Comparison of ENCODE assay signal across 8 cellular contexts in genomic region chr1:89454845-89455521, GRCh38.
DNase-seq lines count a peak whose midpoint lies in the region; ATAC-seq and TF ChIP-seq lines count a peak whose summit lies in the region.

No MANE protein-coding gene starts in this region.

- no peaks in the 10 kb centered on the region for H3K36me3 Mint-ChIP-seq in activated CD4-positive, alpha-beta memory T cell treated with anti-CD3 and anti-CD28 coated beads, Interleukin-2, amount 10 ng/mL, durations not matched to agents 7 days and 5 days (ENCODE audit: low read depth)
- H3K36me3 Mint-ChIP-seq in natural killer cell treated with Interleukin-12 subunit alpha and Interleukin-12 subunit beta and Interleukin-15 and Interleukin-18, amount 100 ng/mL, for 72 hours = peaks cover 4% of the 10 kb centered on the region

- H3K36me3 ChIP-seq in thoracic aorta = no peaks in the 10 kb centered on the region

- peak; percentile 75 for TF ChIP-seq CTCF in epithelial cell of proximal tubule (conservative IDR thresholded peaks at IDR 0.05; ENCODE audit: low read depth, low read length)
- TF ChIP-seq CTCF in thoracic aorta (IDR thresholded peaks at IDR 0.05) = peak; percentile 59

- H3K4me3 Mint-ChIP-seq in activated CD4-positive, alpha-beta memory T cell treated with anti-CD3 and anti-CD28 coated beads, Interleukin-2, amount 10 ng/mL, durations not matched to agents 7 days and 5 days = no peak overlapping the region
- H3K4me3 Mint-ChIP-seq in natural killer cell treated with Interleukin-12 subunit alpha and Interleukin-12 subunit beta and Interleukin-15 and Interleukin-18, amount 100 ng/mL, for 72 hours = no peak overlapping the region

- H3K4me3 ChIP-seq in epithelial cell of proximal tubule (ENCODE audit: low read depth, low read length) = no peak overlapping the region
- no peak overlapping the region for H3K4me3 ChIP-seq in thoracic aorta

- H3K4me1 ChIP-seq in thoracic aorta (ENCODE audit: control insufficient read depth in 1 of 2, low read depth in 2 of 2) = no peaks in the 10 kb centered on the region

- no peak overlapping the region for H3K27ac ChIP-seq in thoracic aorta

- H3K27me3 Mint-ChIP-seq in activated CD4-positive, alpha-beta memory T cell treated with anti-CD3 and anti-CD28 coated beads, Interleukin-2, amount 10 ng/mL, durations not matched to agents 7 days and 5 days = peaks cover 45% of the 10 kb centered on the region
- H3K27me3 Mint-ChIP-seq in natural killer cell treated with Interleukin-12 subunit alpha and Interleukin-12 subunit beta and Interleukin-15 and Interleukin-18, amount 100 ng/mL, for 72 hours = peaks cover 22 to 28% of the 10 kb centered on the region in 2 donors

- CTCF ChIA-PET in activated CD4-positive, alpha-beta memory T cell treated with anti-CD3 and anti-CD28 coated beads, Interleukin-2, amount 10 ng/mL, durations not matched to agents 7 days and 5 days (lab: Charles Lee) = interaction anchor here (1.0 to 2.2 kb wide), 10 partner anchors 10 to 523 kb away, joined by 3 to 11 read pairs (median 5); no protein-coding TSS in a partner anchor

- no peak overlapping the region for H3K27ac Mint-ChIP-seq in activated CD4-positive, alpha-beta memory T cell treated with anti-CD3 and anti-CD28 coated beads, Interleukin-2, amount 10 ng/mL, durations not matched to agents 7 days and 5 days
- H3K27ac Mint-ChIP-seq in natural killer cell treated with Interleukin-12 subunit alpha and Interleukin-12 subunit beta and Interleukin-15 and Interleukin-18, amount 100 ng/mL, for 72 hours = peak overlapping the region in 1 of 2 donors; percentile 64

- peaks cover 10% of the 10 kb centered on the region for H3K4me1 Mint-ChIP-seq in activated CD4-positive, alpha-beta memory T cell treated with anti-CD3 and anti-CD28 coated beads, Interleukin-2, amount 10 ng/mL, durations not matched to agents 7 days and 5 days
- H3K4me1 Mint-ChIP-seq in natural killer cell treated with Interleukin-12 subunit alpha and Interleukin-12 subunit beta and Interleukin-15 and Interleukin-18, amount 100 ng/mL, for 72 hours (ENCODE audit: low read depth in 2 of 2) = peaks cover 13 to 21% of the 10 kb centered on the region in 2 donors

- POLR2A ChIA-PET in activated CD4-positive, alpha-beta memory T cell treated with anti-CD3 and anti-CD28 coated beads, Interleukin-2, amount 10 ng/mL, durations not matched to agents 7 days and 5 days (lab: Charles Lee) = no interaction called here

- no peaks in the 10 kb centered on the region for H3K9me3 Mint-ChIP-seq in activated CD4-positive, alpha-beta memory T cell treated with anti-CD3 and anti-CD28 coated beads, Interleukin-2, amount 10 ng/mL, durations not matched to agents 7 days and 5 days
- H3K9me3 Mint-ChIP-seq in natural killer cell treated with Interleukin-12 subunit alpha and Interleukin-12 subunit beta and Interleukin-15 and Interleukin-18, amount 100 ng/mL, for 72 hours = no peaks in the 10 kb centered on the region

- peak; percentile 34 for DNase-seq in DMS 273 treated with DMSO at 0.1 percent for 48 hours (lab: John Stamatoyannopoulos, UW)
- peak; percentile 76 for DNase-seq in NCI-H69 (lab: John Stamatoyannopoulos, UW)
- DNase-seq in activated CD4-positive, alpha-beta memory T cell treated with anti-CD3 and anti-CD28 coated beads, Interleukin-2, amount 10 ng/mL, durations not matched to agents 7 days and 5 days = peak; percentile 70
- no peak for DNase-seq in epithelial cell of proximal tubule (ENCODE audit: low read depth)
- peak; percentile 72 for DNase-seq in natural killer cell treated with Interleukin-12 subunit alpha and Interleukin-12 subunit beta and Interleukin-15 and Interleukin-18, amount 100 ng/mL, for 72 hours (ENCODE audit: low spot score)
- DNase-seq in thoracic aorta (ENCODE audit: low spot score) = no peak

- H3K27me3 ChIP-seq in thoracic aorta (replicated peaks; ENCODE audit: insufficient read depth) = no peaks in the 10 kb centered on the region

- ATAC-seq in HG03175 (IDR thresholded peaks at IDR 0.05; ENCODE audit: unreplicated experiment) = peak; percentile 60
- ATAC-seq in natural killer cell treated with Interleukin-12 subunit alpha and Interleukin-12 subunit beta and Interleukin-15 and Interleukin-18, amount 100 ng/mL, for 72 hours = peak; percentile 74 to 75
- no peak for ATAC-seq in thoracic aorta (ENCODE audit: insufficient number of reproducible peaks, low FRiP score, low read depth)
- no peak for ATAC-seq in HG02571 (IDR thresholded peaks at IDR 0.05; ENCODE audit: unreplicated experiment)

- H3K9me3 ChIP-seq in thoracic aorta = no peaks in the 10 kb centered on the region

Comparison
In these comparisons a context has a peak if more than half of its experiments do, and no peak if none do; other contexts are left out.
1. DNase-seq: peak in DMS 273 treated with DMSO at 0.1 percent for 48 hours (single experiment), NCI-H69 (single experiment), activated CD4-positive, alpha-beta memory T cell treated with anti-CD3 and anti-CD28 coated beads, Interleukin-2, amount 10 ng/mL, durations not matched to agents 7 days and 5 days (single experiment) and natural killer cell treated with Interleukin-12 subunit alpha and Interleukin-12 subunit beta and Interleukin-15 and Interleukin-18, amount 100 ng/mL, for 72 hours (single experiment); none in epithelial cell of proximal tubule (single experiment) and thoracic aorta (single experiment).
2. ATAC-seq: peak in HG03175 (single experiment) and natural killer cell treated with Interleukin-12 subunit alpha and Interleukin-12 subunit beta and Interleukin-15 and Interleukin-18, amount 100 ng/mL, for 72 hours (2 of 2); none in thoracic aorta (single experiment) and HG02571 (single experiment).